29 cellular contexts compared by ENCODE assay signal in genomic region chr20:7760261-7761048, GRCh38.
"Had no signal": no experiment of that assay in that cellular context is flagged by ENCODE, and none has a peak within 500 bp of the region (broad histone marks: within the 10 kb centered on the region; RNA-seq: fewer than 3 reads in every experiment).

No MANE protein-coding gene starts in this region.

- FAIRE-seq: islet of Langerhans, small intestine had no signal

- H3K27me3 ChIP-seq: gastrocnemius medialis, neutrophil, stomach, suprapubic skin, tibial artery had no signal

- H3K4me1 ChIP-seq: gastrocnemius medialis, left ventricle myocardium inferior, stomach, suprapubic skin, tibial artery had no signal

- H3K27ac ChIP-seq: gastrocnemius medialis, left ventricle myocardium inferior, neutrophil, stomach, suprapubic skin, tibial artery, WERI-Rb-1 had no signal

- H3K27me3 Mint-ChIP-seq: activated CD4-positive, alpha-beta memory T cell treated with anti-CD3 and anti-CD28 coated beads for 36 hours; activated CD4-positive, alpha-beta T cell treated with anti-CD3 and anti-CD28 coated beads, Interleukin-2, amount 10 ng/mL, durations not matched to agents 24 days and 14 days; activated naive CD4-positive, alpha-beta T cell treated with anti-CD3 and anti-CD28 coated beads, Interleukin-2, amount 10 ng/mL, durations not matched to agents 7 days and 5 days; activated naive CD8-positive, alpha-beta T cell treated with anti-CD3 and anti-CD28 coated beads, Interleukin-2, amount 10 ng/mL, durations not matched to agents 7 days and 5 days; stimulated activated memory B cell treated with anti-CD40 and anti-IgM and Interleukin-4, amounts not matched to agents 10 μg/mL and 1 μg/mL and 100 μg/mL, for 72 hours had no signal

- H3K36me3 ChIP-seq: gastrocnemius medialis, left ventricle myocardium inferior, neutrophil, stomach, suprapubic skin, tibial artery, WERI-Rb-1 had no signal

- H3K9me3 ChIP-seq: gastrocnemius medialis, left ventricle myocardium inferior, neutrophil, stomach, suprapubic skin, tibial artery had no signal

- H3K4me3 Mint-ChIP-seq: activated CD4-positive, alpha-beta memory T cell treated with anti-CD3 and anti-CD28 coated beads for 36 hours; activated CD4-positive, alpha-beta T cell treated with anti-CD3 and anti-CD28 coated beads, Interleukin-2, amount 10 ng/mL, durations not matched to agents 24 days and 14 days; activated naive CD4-positive, alpha-beta T cell treated with anti-CD3 and anti-CD28 coated beads, Interleukin-2, amount 10 ng/mL, durations not matched to agents 7 days and 5 days; activated naive CD8-positive, alpha-beta T cell treated with anti-CD3 and anti-CD28 coated beads, Interleukin-2, amount 10 ng/mL, durations not matched to agents 7 days and 5 days; activated T-helper 1 cell treated with anti-CD3 and anti-CD28 coated beads, Interleukin-12 subunit alpha, Interleukin-12 subunit beta, Interleukin-2, Interleukin-4 antibody, amounts not matched to agents 30 ng/mL and 10 ng/mL and 1 ng/mL, durations not matched to agents 14 hours and 24 hours and 36 hours; nephron; stimulated activated memory B cell treated with anti-CD40 and anti-IgM and Interleukin-4, amounts not matched to agents 10 μg/mL and 1 μg/mL and 100 μg/mL, for 72 hours; T-helper 1 cell treated with Interleukin-12 subunit alpha and Interleukin-12 subunit beta and Interleukin-4 antibody, amounts not matched to agents 30 μg/mL and 1 μg/mL, for 36 hours had no signal

- H3K9me3 Mint-ChIP-seq: activated CD4-positive, alpha-beta memory T cell treated with anti-CD3 and anti-CD28 coated beads for 36 hours; activated T-helper 1 cell treated with anti-CD3 and anti-CD28 coated beads, Interleukin-12 subunit alpha, Interleukin-12 subunit beta, Interleukin-2, Interleukin-4 antibody, amounts not matched to agents 30 ng/mL and 10 ng/mL and 1 ng/mL, durations not matched to agents 14 hours and 24 hours and 36 hours; nephron had no signal

- H3K36me3 Mint-ChIP-seq: activated CD4-positive, alpha-beta memory T cell treated with anti-CD3 and anti-CD28 coated beads for 36 hours; activated naive CD4-positive, alpha-beta T cell treated with anti-CD3 and anti-CD28 coated beads, Interleukin-2, amount 10 ng/mL, durations not matched to agents 7 days and 5 days; activated naive CD8-positive, alpha-beta T cell treated with anti-CD3 and anti-CD28 coated beads, Interleukin-2, amount 10 ng/mL, durations not matched to agents 7 days and 5 days; stimulated activated memory B cell treated with anti-CD40 and anti-IgM and Interleukin-4, amounts not matched to agents 10 μg/mL and 1 μg/mL and 100 μg/mL, for 72 hours had no signal

- ATAC-seq: activated CD4-positive, CD25-positive, alpha-beta regulatory T cell treated with anti-CD3 and anti-CD28 coated beads, Interleukin-2, amount 50 U/mL, for 24 hours; esophagus mucosa; gastrocnemius medialis; sciatic nerve; stimulated activated memory B cell treated with anti-CD40 and anti-IgM and Interleukin-4, amounts not matched to agents 10 μg/mL and 1 μg/mL and 100 μg/mL, for 72 hours had no signal

- H3K4me3 ChIP-seq: gastrocnemius medialis, left ventricle myocardium inferior, lung, stomach, suprapubic skin, tibial artery had no signal

- H3K27ac Mint-ChIP-seq: activated CD4-positive, alpha-beta memory T cell treated with anti-CD3 and anti-CD28 coated beads for 36 hours; activated CD4-positive, alpha-beta T cell treated with anti-CD3 and anti-CD28 coated beads, Interleukin-2, amount 10 ng/mL, durations not matched to agents 24 days and 14 days; activated naive CD4-positive, alpha-beta T cell treated with anti-CD3 and anti-CD28 coated beads, Interleukin-2, amount 10 ng/mL, durations not matched to agents 7 days and 5 days; activated naive CD8-positive, alpha-beta T cell treated with anti-CD3 and anti-CD28 coated beads, Interleukin-2, amount 10 ng/mL, durations not matched to agents 7 days and 5 days; activated T-helper 1 cell treated with anti-CD3 and anti-CD28 coated beads, Interleukin-12 subunit alpha, Interleukin-12 subunit beta, Interleukin-2, Interleukin-4 antibody, amounts not matched to agents 30 ng/mL and 10 ng/mL and 1 ng/mL, durations not matched to agents 14 hours and 24 hours and 36 hours; nephron; stimulated activated memory B cell treated with anti-CD40 and anti-IgM and Interleukin-4, amounts not matched to agents 10 μg/mL and 1 μg/mL and 100 μg/mL, for 72 hours; T-helper 1 cell treated with Interleukin-12 subunit alpha and Interleukin-12 subunit beta and Interleukin-4 antibody, amounts not matched to agents 30 μg/mL and 1 μg/mL, for 36 hours had no signal

- DNase-seq: activated CD4-positive, alpha-beta memory T cell treated with anti-CD3 and anti-CD28 coated beads for 36 hours; activated CD4-positive, alpha-beta T cell treated with anti-CD3 and anti-CD28 coated beads, Interleukin-2, amount 10 ng/mL, durations not matched to agents 24 days and 14 days; activated CD8-positive, alpha-beta memory T cell treated with anti-CD3 and anti-CD28 coated beads, Interleukin-2, amount 50 U/mL, for 4 hours; activated effector memory CD4-positive, alpha-beta T cell treated with anti-CD3 and anti-CD28 coated beads, Interleukin-2, amount 50 U/mL, for 16 hours; activated naive CD4-positive, alpha-beta T cell treated with anti-CD3 and anti-CD28 coated beads, Interleukin-2, amount 10 ng/mL, durations not matched to agents 7 days and 5 days; activated naive CD8-positive, alpha-beta T cell treated with anti-CD3 and anti-CD28 coated beads, Interleukin-2, amount 10 ng/mL, durations not matched to agents 7 days and 5 days; activated T-cell treated with anti-CD3 and anti-CD28 coated beads, Interleukin-2, amount 50 U/mL, for 1 hour; caudate nucleus; gastrocnemius medialis; glutamatergic neuron; left ventricle myocardium inferior; small intestine; stimulated activated CD4-positive, alpha-beta T cell treated with anti-CD3 and anti-CD28 coated beads, Interleukin-4, amount 100 ng/mL, for 4 hours; stimulated activated CD8-positive, alpha-beta memory T cell treated with anti-CD3 and anti-CD28 coated beads, Interleukin-4, amount 100 ng/mL, for 48 hours; stomach; T1000; tibial artery; WERI-Rb-1 had no signal

- H3K4me1 Mint-ChIP-seq: activated naive CD8-positive, alpha-beta T cell treated with anti-CD3 and anti-CD28 coated beads, Interleukin-2, amount 10 ng/mL, durations not matched to agents 7 days and 5 days; nephron had no signal
